ENCODE assay signal across 32 cellular contexts in genomic region chr19:14325134-14325533, GRCh38.
"Had no signal": no experiment of that assay in that cellular context is flagged by ENCODE, and none has a peak within 500 bp of the region (broad histone marks: within the 10 kb centered on the region; RNA-seq: fewer than 3 reads in every experiment).

No MANE protein-coding gene starts in this region.

- H3K9me3 ChIP-seq: adrenal gland had no signal

- DNase-seq: activated CD4-positive, alpha-beta memory T cell treated with anti-CD3 and anti-CD28 coated beads, Interleukin-2, amount 10 ng/mL, durations not matched to agents 7 days and 5 days; activated CD4-positive, alpha-beta T cell treated with anti-CD3 and anti-CD28 coated beads for 1 hour; activated CD4-positive, alpha-beta T cell treated with anti-CD3 and anti-CD28 coated beads for 36 hours; activated CD4-positive, alpha-beta T cell treated with anti-CD3 and anti-CD28 coated beads for 48 hours; activated CD4-positive, alpha-beta T cell treated with anti-CD3 and anti-CD28 coated beads, Interleukin-2, amount 10 ng/mL, durations not matched to agents 7 days and 5 days; activated CD4-positive, alpha-beta T cell treated with anti-CD3 and anti-CD28 coated beads, Interleukin-2, amount 50 U/mL, for 48 hours; activated CD4-positive, CD25-positive, alpha-beta regulatory T cell; activated CD8-positive, alpha-beta memory T cell treated with anti-CD3 and anti-CD28 coated beads for 24 hours; activated CD8-positive, alpha-beta memory T cell treated with anti-CD3 and anti-CD28 coated beads, Interleukin-2, amount 10 ng/mL, durations not matched to agents 7 days and 5 days; activated CD8-positive, alpha-beta memory T cell treated with anti-CD3 and anti-CD28 coated beads, Interleukin-2, amount 50 U/mL, for 48 hours; activated CD8-positive, alpha-beta T cell treated with anti-CD3 and anti-CD28 coated beads, Interleukin-2, amount 10 ng/mL, durations not matched to agents 7 days and 5 days; activated effector memory CD4-positive, alpha-beta T cell treated with Interleukin-2 at 50 U/mL for 16 hours; activated gamma-delta T cell; activated naive CD4-positive, alpha-beta T cell; activated naive CD4-positive, alpha-beta T cell treated with anti-CD3 and anti-CD28 coated beads for 36 hours; activated naive CD4-positive, alpha-beta T cell treated with anti-CD3 and anti-CD28 coated beads, Interleukin-2, amount 50 U/mL, for 16 hours; activated naive CD8-positive, alpha-beta T cell treated with anti-CD3 and anti-CD28 coated beads for 36 hours; activated T-cell treated with anti-CD3 and anti-CD28 coated beads, Interleukin-2, amount 50 U/mL, for 24 hours; activated T-cell treated with anti-CD3 and anti-CD28 coated beads, Interleukin-2, amount 50 U/mL, for 48 hours; adrenal gland; amniotic stem cell; aorta; body of pancreas; brain microvascular endothelial cell; central memory CD4-positive, alpha-beta T cell; T-helper 2 cell; T-helper 9 cell; WERI-Rb-1 had no signal

- H3K36me3 ChIP-seq: adrenal gland, brain microvascular endothelial cell, breast epithelium, WERI-Rb-1 had no signal

- ATAC-seq: activated CD4-positive, alpha-beta T cell treated with anti-CD3 and anti-CD28 coated beads for 36 hours; activated CD4-positive, CD25-positive, alpha-beta regulatory T cell treated with anti-CD3 and anti-CD28 coated beads, Interleukin-2, amount 50 U/mL, for 24 hours; activated CD8-positive, alpha-beta memory T cell treated with anti-CD3 and anti-CD28 coated beads, Interleukin-2, amount 10 ng/mL, durations not matched to agents 7 days and 5 days; activated CD8-positive, alpha-beta T cell treated with anti-CD3 and anti-CD28 coated beads, Interleukin-2, amount 10 ng/mL, durations not matched to agents 7 days and 5 days; activated naive CD4-positive, alpha-beta T cell treated with anti-CD3 and anti-CD28 coated beads, Interleukin-2, amount 50 U/mL, for 72 hours; body of pancreas; WTC11 had no signal

- H3K27ac ChIP-seq: adrenal gland, body of pancreas, brain microvascular endothelial cell, breast epithelium, WERI-Rb-1 had no signal

- H3K4me1 ChIP-seq: adrenal gland, body of pancreas, breast epithelium had no signal

- H3K4me3 ChIP-seq: adrenal gland, body of pancreas, breast epithelium had no signal

- H3K27me3 ChIP-seq: adrenal gland, body of pancreas, brain microvascular endothelial cell, breast epithelium had no signal
